Comparison of ENCODE assay signal across 18 cellular contexts in genomic region chr10:50566150-50566549, GRCh38.
"Had no signal": no experiment of that assay in that cellular context is flagged by ENCODE, and none has a peak within 500 bp of the region (broad histone marks: within the 10 kb centered on the region; RNA-seq: fewer than 3 reads in every experiment).

No MANE protein-coding gene starts in this region.

- H3K27ac Mint-ChIP-seq: activated B cell treated with CpG ODN at 0.5 μM for 24 hours; activated CD8-positive, alpha-beta T cell treated with anti-CD3 and anti-CD28 coated beads for 36 hours; activated naive CD4-positive, alpha-beta T cell treated with anti-CD3 and anti-CD28 coated beads, Interleukin-2, amount 50 U/mL, for 72 hours; activated T-cell treated with anti-CD3 and anti-CD28 coated beads, Interleukin-2, amount 50 U/mL, for 72 hours; stimulated activated naive B cell treated with anti-CD40 and anti-IgM and Interleukin-4, amounts not matched to agents 10 μg/mL and 1 μg/mL and 100 μg/mL, for 72 hours; T-helper 1 cell treated with Interleukin-12 subunit alpha and Interleukin-12 subunit beta and Interleukin-4 antibody, amounts not matched to agents 30 μg/mL and 1 μg/mL, for 36 hours had no signal

- H3K4me3 Mint-ChIP-seq: activated B cell treated with CpG ODN at 0.5 μM for 24 hours; activated CD8-positive, alpha-beta T cell treated with anti-CD3 and anti-CD28 coated beads for 36 hours; activated T-cell treated with anti-CD3 and anti-CD28 coated beads, Interleukin-2, amount 50 U/mL, for 72 hours; immature natural killer cell; neural crest cell; stimulated activated naive B cell treated with anti-CD40 and anti-IgM and Interleukin-4, amounts not matched to agents 10 μg/mL and 1 μg/mL and 100 μg/mL, for 72 hours; T-helper 1 cell treated with Interleukin-12 subunit alpha and Interleukin-12 subunit beta and Interleukin-4 antibody, amounts not matched to agents 30 μg/mL and 1 μg/mL, for 36 hours had no signal

- H3K36me3 Mint-ChIP-seq: activated naive CD4-positive, alpha-beta T cell treated with anti-CD3 and anti-CD28 coated beads, Interleukin-2, amount 50 U/mL, for 72 hours had no signal

- H3K9me3 Mint-ChIP-seq: activated B cell treated with CpG ODN at 0.5 μM for 24 hours; activated CD8-positive, alpha-beta T cell treated with anti-CD3 and anti-CD28 coated beads for 36 hours; activated T-cell treated with anti-CD3 and anti-CD28 coated beads, Interleukin-2, amount 50 U/mL, for 72 hours; immature natural killer cell; neural crest cell; stimulated activated naive B cell treated with anti-CD40 and anti-IgM and Interleukin-4, amounts not matched to agents 10 μg/mL and 1 μg/mL and 100 μg/mL, for 72 hours; T-helper 1 cell treated with Interleukin-12 subunit alpha and Interleukin-12 subunit beta and Interleukin-4 antibody, amounts not matched to agents 30 μg/mL and 1 μg/mL, for 36 hours had no signal

- H3K27me3 Mint-ChIP-seq: activated B cell treated with CpG ODN at 0.5 μM for 24 hours; activated CD8-positive, alpha-beta T cell treated with anti-CD3 and anti-CD28 coated beads for 36 hours; stimulated activated naive B cell treated with anti-CD40 and anti-IgM and Interleukin-4, amounts not matched to agents 10 μg/mL and 1 μg/mL and 100 μg/mL, for 72 hours had no signal

- DNase-seq: activated B cell treated with CpG ODN at 0.5 μM for 24 hours; activated CD4-positive, alpha-beta T cell treated with anti-CD3 and anti-CD28 coated beads, Interleukin-2, amount 50 U/mL, for 1 hour; activated CD8-positive, alpha-beta T cell treated with anti-CD3 and anti-CD28 coated beads for 36 hours; activated naive CD4-positive, alpha-beta T cell; activated T-cell treated with anti-CD3 and anti-CD28 coated beads, Interleukin-2, amount 50 U/mL, for 72 hours; central memory CD4-positive, alpha-beta T cell; foreskin fibroblast; heart left ventricle; hypothalamus; immature natural killer cell; occipital lobe; stimulated activated CD4-positive, alpha-beta T cell treated with anti-CD3 and anti-CD28 coated beads, Interleukin-15, amount 100 ng/mL, for 24 hours; stimulated activated CD4-positive, alpha-beta T cell treated with anti-CD3 and anti-CD28 coated beads, Interleukin-2, amount 100 ng/mL, for 24 hours; stimulated activated naive B cell treated with anti-CD40 and anti-IgM and Interleukin-4, amounts not matched to agents 10 μg/mL and 1 μg/mL and 100 μg/mL, for 72 hours; T-helper 9 cell had no signal
